ENCODE assay signal across 22 cellular contexts in the genomic region with DNA sequence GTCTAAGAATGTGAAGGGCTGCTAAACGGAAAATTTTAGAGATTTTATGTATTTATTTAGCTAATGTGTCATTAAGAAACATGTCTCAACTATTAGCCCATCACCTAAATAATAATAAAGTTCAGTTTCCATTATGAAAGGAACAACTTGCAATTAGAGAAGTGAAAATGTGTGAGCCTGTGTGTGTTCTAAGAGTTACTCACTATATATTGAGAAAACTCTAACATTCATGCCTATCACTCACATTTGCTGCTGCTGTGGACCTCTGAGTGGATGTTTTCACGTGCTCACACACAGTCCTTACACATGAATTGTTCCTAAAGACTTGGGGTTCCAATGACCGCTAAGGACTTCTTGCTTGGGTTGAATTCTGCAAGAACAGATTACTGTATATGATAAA.
DNase-seq lines count a peak whose midpoint lies in the region; ATAC-seq, FAIRE-seq and TF ChIP-seq lines count a peak whose summit lies in the region.
"Had no signal": no experiment of that assay in that cellular context is flagged by ENCODE, and none has a peak within 500 bp of the region (broad histone marks: within the 10 kb centered on the region; RNA-seq: fewer than 3 reads in every experiment).

No MANE protein-coding gene starts in this region.

- peak; percentile 0 for DNase-seq in SIG-M5 treated with dmso at 0.1 percent for 504 hours (lab: John Stamatoyannopoulos, UW; ENCODE audit: unreplicated experiment)
- no peak for DNase-seq in SIG-M5 (lab: John Stamatoyannopoulos, UW)
- DNase-seq in activated naive CD4-positive, alpha-beta T cell (lab: John Stamatoyannopoulos, UW): no peak
- no peak for DNase-seq in H54 (ENCODE audit: insufficient read length, low spot score)
- DNase-seq in T1000 (lab: John Stamatoyannopoulos, UW): no peak
- DNase-seq: BE2C; Caco-2; CD4-positive, CD25-positive, alpha-beta regulatory T cell; DMS153; GDM1; NCI-H1417; NCI-H187 treated with DMSO at 0.1 percent for 48 hours; NCI-H2227 treated with DMSO at 0.1 percent for 48 hours; NCI-H524; Peyer's patch; T-cell had no signal

- TF ChIP-seq POLR2A in H54 (IDR thresholded peaks at IDR 0.05; ENCODE audit: low read depth, low read length): no peak

- no peak for FAIRE-seq in H54 (lab: Jason Lieb, UNC)
- FAIRE-seq: GM18507 had no signal

- ATAC-seq in GM21576 (IDR thresholded peaks at IDR 0.05; ENCODE audit: unreplicated experiment) (peak; percentile 53), HG03280 (IDR thresholded peaks at IDR 0.05; ENCODE audit: unreplicated experiment) (peak; percentile 47), HG02973 (IDR thresholded peaks at IDR 0.05; ENCODE audit: unreplicated experiment) (no peak)
- ATAC-seq: GM23338, Right ventricle myocardium inferior, T-cell had no signal
